Comparison of ENCODE assay signal across 8 cellular contexts in the genomic region with DNA sequence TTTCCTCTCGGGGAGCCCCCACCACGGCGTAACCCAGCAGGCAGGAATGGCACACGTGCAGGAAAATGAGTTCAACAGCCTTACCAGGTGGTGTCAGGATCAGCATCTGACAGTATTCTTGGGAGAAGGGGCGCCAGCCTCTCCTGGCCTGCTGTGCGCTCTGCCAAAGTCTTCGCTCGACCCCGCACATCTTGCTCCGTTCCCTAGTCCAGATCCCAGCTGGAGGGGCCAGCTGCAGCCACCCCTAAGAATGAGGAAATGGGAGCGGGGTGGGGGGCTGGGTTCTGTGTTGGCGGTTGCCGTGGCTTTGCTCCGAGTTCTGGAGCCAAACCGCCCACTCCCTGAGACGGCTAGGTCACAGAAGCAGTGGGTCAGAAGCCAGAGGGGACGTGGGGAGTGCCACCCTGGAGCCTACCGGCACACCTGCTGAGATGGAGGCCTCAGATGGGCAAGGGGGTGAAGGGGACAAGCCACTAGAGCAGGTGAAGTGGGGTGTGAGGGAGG.
A peak's percentile ranks its signal among the peaks of the same experiment; 100 is the strongest.
DNase-seq lines count a peak whose midpoint lies in the region; ATAC-seq and TF ChIP-seq lines count a peak whose summit lies in the region.

A gene (plus strand): TSS at position 328 of the 504 bp plus-strand sequence. CDS start 104 bp downstream, at position 432.

- ATAC-seq in stimulated activated effector memory CD8-positive, alpha-beta T cell treated with anti-CD3 and anti-CD28 coated beads, Interleukin-12 subunit alpha, Interleukin-12 subunit beta, amount 100 ng/mL, for 72 hours, result no peak
- ATAC-seq in HG03439 (IDR thresholded peaks at IDR 0.05; ENCODE audit: unreplicated experiment) (no peak), HG03521 (IDR thresholded peaks at IDR 0.05; ENCODE audit: unreplicated experiment) (no peak), HG02852 (IDR thresholded peaks at IDR 0.05; ENCODE audit: unreplicated experiment) (no peak)

- no peaks in the 10 kb centered on the region for H3K9me3 ChIP-seq in iPS-15b (ENCODE audit: control insufficient read depth, insufficient read depth, low read length)

- H3K4me3 ChIP-seq in HL-60 (replicated peaks; ENCODE audit: insufficient read depth, low read length) (peak within 1 kb of the TSS; percentile 47), iPS-15b (ENCODE audit: low read depth, low read length) (peak within 1 kb of the TSS; percentile 51)

- H3K4me1 ChIP-seq in iPS-15b (ENCODE audit: control insufficient read depth, insufficient read depth, low read length), result peaks cover 2% of the 10 kb centered on the region

- no peaks in the 10 kb centered on the region for H3K27me3 Mint-ChIP-seq in activated naive CD8-positive, alpha-beta T cell

- no peaks in the 10 kb centered on the region for H3K36me3 ChIP-seq in iPS-15b (ENCODE audit: control insufficient read depth, insufficient read depth, low read length)

- no peaks in the 10 kb centered on the region for H3K9me3 Mint-ChIP-seq in activated naive CD8-positive, alpha-beta T cell (ENCODE audit: low read depth)
- H3K9me3 Mint-ChIP-seq in stimulated activated effector memory CD8-positive, alpha-beta T cell treated with anti-CD3 and anti-CD28 coated beads, Interleukin-12 subunit alpha, Interleukin-12 subunit beta, amount 100 ng/mL, for 72 hours, result no peaks in the 10 kb centered on the region

- TF ChIP-seq CTCF in HL-60 (IDR thresholded peaks at IDR 0.05; ENCODE audit: insufficient read depth, low read length), result no peak
- no peak for TF ChIP-seq CTCF in GM10266 (IDR thresholded peaks at IDR 0.05; ENCODE audit: control insufficient read depth, insufficient read depth, low read depth, missing control alignments)

- H3K36me3 Mint-ChIP-seq in activated naive CD8-positive, alpha-beta T cell, result no peaks in the 10 kb centered on the region
- no peaks in the 10 kb centered on the region for H3K36me3 Mint-ChIP-seq in stimulated activated effector memory CD8-positive, alpha-beta T cell treated with anti-CD3 and anti-CD28 coated beads, Interleukin-12 subunit alpha, Interleukin-12 subunit beta, amount 100 ng/mL, for 72 hours

- peak within 1 kb of the TSS; percentile 90 for H3K27ac Mint-ChIP-seq in activated naive CD8-positive, alpha-beta T cell
- H3K27ac Mint-ChIP-seq in stimulated activated effector memory CD8-positive, alpha-beta T cell treated with anti-CD3 and anti-CD28 coated beads, Interleukin-12 subunit alpha, Interleukin-12 subunit beta, amount 100 ng/mL, for 72 hours, result peak within 1 kb of the TSS; percentile 89

- peak within 1 kb of the TSS; percentile 73 for H3K9ac ChIP-seq in iPS-15b (ENCODE audit: low read depth, low read length)

- H3K4me1 Mint-ChIP-seq in activated naive CD8-positive, alpha-beta T cell (ENCODE audit: low read depth), result peaks cover 9% of the 10 kb centered on the region
- H3K4me1 Mint-ChIP-seq in stimulated activated effector memory CD8-positive, alpha-beta T cell treated with anti-CD3 and anti-CD28 coated beads, Interleukin-12 subunit alpha, Interleukin-12 subunit beta, amount 100 ng/mL, for 72 hours, result peaks cover 14% of the 10 kb centered on the region

- peak within 1 kb of the TSS; percentile 78 for H3K4me3 Mint-ChIP-seq in activated naive CD8-positive, alpha-beta T cell
- peak within 1 kb of the TSS; percentile 70 for H3K4me3 Mint-ChIP-seq in stimulated activated effector memory CD8-positive, alpha-beta T cell treated with anti-CD3 and anti-CD28 coated beads, Interleukin-12 subunit alpha, Interleukin-12 subunit beta, amount 100 ng/mL, for 72 hours

- peak within 1 kb of the TSS; percentile 84 for H3K27ac ChIP-seq in HL-60 (replicated peaks)

- H3K27me3 ChIP-seq in HL-60 (ENCODE audit: insufficient read depth, poor library complexity, severe bottlenecking), result no peaks in the 10 kb centered on the region
- H3K27me3 ChIP-seq in iPS-15b (ENCODE audit: control insufficient read depth, insufficient read depth, low read length), result peaks cover 9% of the 10 kb centered on the region

- DNase-seq in HL-60 (ENCODE audit: low read depth in 1 of 2, low spot score in 1 of 2), result peak in 1 of 2 experiments; percentile 42
- DNase-seq in stimulated activated effector memory CD8-positive, alpha-beta T cell treated with anti-CD3 and anti-CD28 coated beads, Interleukin-12 subunit alpha, Interleukin-12 subunit beta, amount 100 ng/mL, for 72 hours (ENCODE audit: low spot score in 2 of 2), result no peak
- no peak for DNase-seq in GM10266 (ENCODE audit: extremely low spot score)
